Comparison of ENCODE assay signal across 19 cellular contexts in genomic region chr17:17082878-17083277, GRCh38. TPM values are rescaled to one million over a fixed set of nuclear protein-coding genes. Genes with fewer than 3 reads are reported as not detected.
DNase-seq lines count a peak whose midpoint lies in the region; ATAC-seq and TF ChIP-seq lines count a peak whose summit lies in the region.
"Had no signal": no experiment of that assay in that cellular context is flagged by ENCODE, and none has a peak within 500 bp of the region (broad histone marks: within the 10 kb centered on the region; RNA-seq: fewer than 3 reads in every experiment).

No MANE protein-coding gene starts in this region.

- H3K79me2 ChIP-seq in GM23338 (replicated peaks; ENCODE audit: insufficient read depth) (peaks cover 18% of the 10 kb centered on the region), neural progenitor cell (ENCODE audit: low read depth) (peaks cover 14% of the 10 kb centered on the region)

- peaks cover 4% of the 10 kb centered on the region; the same call in 2 of the 3 replicates for H3K4me1 Mint-ChIP-seq in GM23338
- peaks cover 13% of the 10 kb centered on the region for H3K4me1 Mint-ChIP-seq in endothelial cell (ENCODE audit: unreplicated experiment)
- peaks cover 68% of the 10 kb centered on the region for H3K4me1 Mint-ChIP-seq in nephron
- H3K4me1 Mint-ChIP-seq in MCF 10A (ENCODE audit: insufficient read depth, unreplicated experiment), result peaks cover 2% of the 10 kb centered on the region
- peaks cover 31% of the 10 kb centered on the region for H3K4me1 Mint-ChIP-seq in neural progenitor cell

- POLR2A ChIA-PET in MCF 10A (lab: Yijun Ruan, JAX), result no interaction called here

- H3K4me2 ChIP-seq in GM23338, result no peak overlapping the region
- H3K4me2 ChIP-seq in neural progenitor cell, result no peak overlapping the region
- H3K4me2 ChIP-seq: A549 had no signal

- H4K20me1 ChIP-seq in GM23338 (replicated peaks; ENCODE audit: insufficient read depth) (peaks cover 7% of the 10 kb centered on the region), neural progenitor cell (ENCODE audit: low read depth) (peaks cover 52% of the 10 kb centered on the region)

- no peaks in the 10 kb centered on the region; the same call in 1 of the 2 replicates for H3K36me3 ChIP-seq in GM23338 (ENCODE audit: insufficient read depth)
- H3K36me3 ChIP-seq in RWPE2 (ENCODE audit: low read depth), result peaks cover 67% of the 10 kb centered on the region
- H3K36me3 ChIP-seq in neural progenitor cell, result no peaks in the 10 kb centered on the region

- H3K9ac ChIP-seq in neural progenitor cell, result no peak overlapping the region

- H3K9me2 ChIP-seq in GM23338 (ENCODE audit: insufficient read depth), result no peaks in the 10 kb centered on the region

- CTCF ChIA-PET in MCF 10A (lab: Yijun Ruan, JAX), result no interaction called here

- H3K4me3 ChIP-seq in GM23338 (no peak overlapping the region), RWPE2 (ENCODE audit: severe bottlenecking) (no peak overlapping the region), neural progenitor cell (no peak overlapping the region)
- H3K4me3 ChIP-seq: A549, SJSA1 had no signal

- H3K4me1 ChIP-seq in GM23338 (ENCODE audit: insufficient read depth) (no peaks in the 10 kb centered on the region), RWPE2 (ENCODE audit: insufficient read depth, poor library complexity, severe bottlenecking) (peaks cover 15% of the 10 kb centered on the region), neural progenitor cell (peaks cover 18% of the 10 kb centered on the region)
- H3K4me1 ChIP-seq: SJSA1 had no signal

- H3K27me3 Mint-ChIP-seq in GM23338 (ENCODE audit: insufficient read depth, low read depth, poor library complexity) (peaks cover 8% of the 10 kb centered on the region), endothelial cell (ENCODE audit: unreplicated experiment) (peaks cover 3% of the 10 kb centered on the region), nephron (ENCODE audit: low read depth) (no peaks in the 10 kb centered on the region), MCF 10A (ENCODE audit: insufficient read depth, unreplicated experiment) (no peaks in the 10 kb centered on the region), neural progenitor cell (ENCODE audit: insufficient read depth, low read depth) (peaks cover 4% of the 10 kb centered on the region)

- H3K9me3 ChIP-seq in RWPE2 (ENCODE audit: severe bottlenecking) (no peaks in the 10 kb centered on the region), neural progenitor cell (ENCODE audit: low read depth) (no peaks in the 10 kb centered on the region)
- H3K9me3 ChIP-seq: A549, SJSA1 had no signal

- no peak overlapping the region for H2AFZ ChIP-seq in GM23338
- no peak overlapping the region for H2AFZ ChIP-seq in neural progenitor cell (replicated peaks)

- ATAC-seq in GM23338, result no peak
- no peak for ATAC-seq in RWPE2 (ENCODE audit: low read depth)
- no peak for ATAC-seq in GM18868 (IDR thresholded peaks at IDR 0.05; ENCODE audit: unreplicated experiment)
- ATAC-seq: A549 had no signal

- H3K4me3 Mint-ChIP-seq in GM23338 (no peak overlapping the region), endothelial cell (ENCODE audit: unreplicated experiment) (peak overlapping the region; percentile 37), nephron (no peak overlapping the region), MCF 10A (ENCODE audit: unreplicated experiment) (no peak overlapping the region), neural progenitor cell (no peak overlapping the region)
- H3K4me3 Mint-ChIP-seq: HFFc6 had no signal

- intact Hi-C loops in MCF 10A (cut with micrococcal nuclease), result no loop called here

- no peak overlapping the region for H3K27ac ChIP-seq in GM23338 (ENCODE audit: low read depth)
- H3K27ac ChIP-seq in RWPE2 (ENCODE audit: poor library complexity, severe bottlenecking), result no peak overlapping the region
- H3K27ac ChIP-seq in neural progenitor cell, result no peak overlapping the region
- H3K27ac ChIP-seq: C4-2B, SJSA1 had no signal

- no peaks in the 10 kb centered on the region; the same call in 2 of the 3 replicates for H3K9me3 Mint-ChIP-seq in GM23338
- no peaks in the 10 kb centered on the region for H3K9me3 Mint-ChIP-seq in endothelial cell (ENCODE audit: unreplicated experiment)
- H3K9me3 Mint-ChIP-seq in nephron, result no peaks in the 10 kb centered on the region
- no peaks in the 10 kb centered on the region for H3K9me3 Mint-ChIP-seq in MCF 10A (ENCODE audit: unreplicated experiment)
- no peaks in the 10 kb centered on the region for H3K9me3 Mint-ChIP-seq in neural progenitor cell
- H3K9me3 Mint-ChIP-seq: HFFc6 had no signal

- DNase-seq in GM23338 (ENCODE audit: low spot score) (no peak), RWPE2 (ENCODE audit: low spot score) (peak; percentile 24), endothelial cell (ENCODE audit: low spot score) (no peak), MCF 10A (ENCODE audit: unreplicated experiment) (no peak), neural progenitor cell (ENCODE audit: low spot score) (no peak), SK-N-DZ (ENCODE audit: low spot score) (no peak)
- DNase-seq: DMS 273 treated with DMSO at 0.1 percent for 48 hours; GF-D8; HFFc6; NCI-H1436; NCI-H2029; NCI-H2171; NCI-H446 treated with DMSO at 0.1 percent for 48 hours; NK-92 treated with Interleukin-12 subunit alpha and Interleukin-12 subunit beta, amount 100 ng/mL, for 24 hours had no signal

- H3K36me3 Mint-ChIP-seq in GM23338 (ENCODE audit: low read depth) (peaks cover 10% of the 10 kb centered on the region; the same call in 2 of the 3 replicates), endothelial cell (ENCODE audit: low read depth, unreplicated experiment) (peaks cover 49% of the 10 kb centered on the region), nephron (ENCODE audit: low read depth) (peaks cover 41% of the 10 kb centered on the region), MCF 10A (ENCODE audit: insufficient read depth, unreplicated experiment) (peaks cover 38% of the 10 kb centered on the region), neural progenitor cell (peaks cover 22% of the 10 kb centered on the region)

- H3K27me3 ChIP-seq in GM23338 (ENCODE audit: insufficient read depth), result no peaks in the 10 kb centered on the region
- H3K27me3 ChIP-seq in RWPE2 (ENCODE audit: insufficient read depth, poor library complexity, severe bottlenecking), result no peaks in the 10 kb centered on the region
- no peaks in the 10 kb centered on the region for H3K27me3 ChIP-seq in neural progenitor cell
- H3K27me3 ChIP-seq: SJSA1 had no signal

- TF ChIP-seq CTCF in GM23338 (conservative IDR thresholded peaks at IDR 0.05; ENCODE audit: low read depth in 2 of 2) (no peak), RWPE2 (IDR thresholded peaks at IDR 0.05; ENCODE audit: poor library complexity, severe bottlenecking) (no peak), endothelial cell (IDR thresholded peaks at IDR 0.05; ENCODE audit: unreplicated experiment) (no peak), nephron (IDR thresholded peaks at IDR 0.05; ENCODE audit: unreplicated experiment in 3 of 3) (no peak), MCF 10A (IDR thresholded peaks at IDR 0.05; ENCODE audit: unreplicated experiment) (no peak), neural progenitor cell (IDR thresholded peaks at IDR 0.05) (no peak)

- no TSS peak for BruUV-seq in MCF 10A (replicated peaks; lab: Mats Ljungman, UMichigan)

- peak overlapping the region; percentile 45; the same call in 1 of the 2 replicates for H3K27ac Mint-ChIP-seq in GM23338
- no peak overlapping the region for H3K27ac Mint-ChIP-seq in endothelial cell (ENCODE audit: unreplicated experiment)
- H3K27ac Mint-ChIP-seq in nephron, result peak overlapping the region in 2 of 3 experiments; percentile 38 to 80
- H3K27ac Mint-ChIP-seq in MCF 10A (ENCODE audit: low read depth, unreplicated experiment), result no peak overlapping the region
- H3K27ac Mint-ChIP-seq in neural progenitor cell, result no peak overlapping the region
- H3K27ac Mint-ChIP-seq: HFFc6 had no signal

- H3F3A ChIP-seq in GM23338 (replicated peaks; ENCODE audit: low read depth), result no peaks in the 10 kb centered on the region
- no peaks in the 10 kb centered on the region for H3F3A ChIP-seq in neural progenitor cell (ENCODE audit: low read depth)

RNA-seq across cellular contexts. Expression of gene MPRIP, which starts 40.6 kb away (rescaled TPM):
- total RNA-seq in GM23338 (2014; rRNA removed; shearing (Covaris generic)), result 84.6 and 113 TPM in 2 replicates
- polyA plus RNA-seq in GM23338 (2016; fragmentation: Nextera tagmentation; extraction: Ambion mirVana), result 36.5 and 39.3 TPM in 2 replicates
- total RNA-seq in endothelial cell (ENCODE audit: unreplicated experiment) (392 TPM), MCF 10A (2022) (214 and 230 TPM in 2 replicates), neural progenitor cell (ENCODE audit: low replicate concordance) (42.1 and 65.0 TPM in 2 replicates)
- 63.4 and 64.5 TPM in 2 replicates for polyA plus RNA-seq in SK-N-DZ (2014; cell fraction: cytosol; rRNA removed)
- polyA plus RNA-seq in SK-N-DZ (2014; cell fraction: nucleus; rRNA removed), result 46.4 and 125 TPM in 2 replicates

Comparison
In these comparisons a context has a peak if more than half of its experiments do, and no peak if none do; other contexts are left out.
1. H3K27ac Mint-ChIP-seq: peak in GM23338 (single experiment) and nephron (2 of 3); none in endothelial cell (single experiment), MCF 10A (single experiment) and neural progenitor cell (single experiment).